31 cellular contexts compared by ENCODE assay signal in the genomic region with DNA sequence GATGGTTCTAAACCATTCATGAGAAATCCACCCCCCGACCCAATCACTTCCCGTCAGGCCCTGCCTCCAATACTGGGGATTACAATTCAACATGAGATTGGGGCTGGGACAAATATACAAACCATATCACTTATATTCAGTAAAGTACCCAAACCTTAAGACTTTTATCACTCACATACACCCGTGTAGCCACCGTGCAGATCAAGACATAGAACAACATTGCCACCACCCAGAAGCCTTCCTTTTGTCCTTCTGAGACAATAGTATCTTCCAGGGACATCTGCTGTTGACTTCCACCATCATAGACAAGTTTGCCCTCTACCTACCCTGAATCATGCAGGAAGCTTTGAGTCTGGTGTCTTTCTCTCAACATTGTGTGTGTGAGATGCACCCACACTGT. TPM values are rescaled to one million over a fixed set of nuclear protein-coding genes. Genes with fewer than 3 reads are reported as not detected.
"Had no signal": no experiment of that assay in that cellular context is flagged by ENCODE, and none has a peak within 500 bp of the region (broad histone marks: within the 10 kb centered on the region; RNA-seq: fewer than 3 reads in every experiment).

No MANE protein-coding gene starts in this region.

- FAIRE-seq: colon had no signal

- H3K4me1 ChIP-seq: gastrocnemius medialis, left lung, right atrium auricular region, testis had no signal

- DNase-seq: dorsolateral prefrontal cortex; effector CD4-positive, alpha-beta T cell; foreskin fibroblast; gastrocnemius medialis; head of caudate nucleus; left cardiac atrium; left lung; mesenchymal stem cell; mucosa of descending colon; naive B cell; nucleus accumbens; stimulated activated CD4-positive, alpha-beta T cell treated with anti-CD3 and anti-CD28 coated beads, Interleukin-2, amount 100 ng/mL, for 24 hours; stimulated activated CD4-positive, alpha-beta T cell treated with anti-CD3 and anti-CD28 coated beads, Interleukin-4, amount 100 ng/mL, for 24 hours; stimulated activated naive CD8-positive, alpha-beta T cell treated with anti-CD3 and anti-CD28 coated beads, Interleukin-15, Interleukin-2, amounts not matched to agents 100 U/mL and 50 U/mL, for 24 hours; substantia nigra; testis had no signal

- H3K27ac Mint-ChIP-seq: mesothelial cell of epicardium; naive B cell; nephron; stimulated activated memory B cell treated with anti-CD40 and anti-IgM and Interleukin-4, amounts not matched to agents 10 μg/mL and 1 μg/mL and 100 μg/mL, for 72 hours; type B pancreatic cell had no signal

- H3K4me2 ChIP-seq: hepatocyte, smooth muscle cell had no signal

- H3K79me2 ChIP-seq: hepatocyte had no signal

- H3K4me3 Mint-ChIP-seq: mesothelial cell of epicardium; naive B cell; nephron; stimulated activated memory B cell treated with anti-CD40 and anti-IgM and Interleukin-4, amounts not matched to agents 10 μg/mL and 1 μg/mL and 100 μg/mL, for 72 hours; type B pancreatic cell had no signal

- H3K36me3 Mint-ChIP-seq: mesothelial cell of epicardium; naive B cell; stimulated activated memory B cell treated with anti-CD40 and anti-IgM and Interleukin-4, amounts not matched to agents 10 μg/mL and 1 μg/mL and 100 μg/mL, for 72 hours; type B pancreatic cell had no signal

- ATAC-seq: esophagus mucosa; gastrocnemius medialis; left cardiac atrium; left lung; mucosa of descending colon; sciatic nerve; stimulated activated memory B cell treated with anti-CD40 and anti-IgM and Interleukin-4, amounts not matched to agents 10 μg/mL and 1 μg/mL and 100 μg/mL, for 72 hours; stimulated activated naive CD8-positive, alpha-beta T cell treated with anti-CD3 and anti-CD28 coated beads, Interleukin-15, Interleukin-2, amounts not matched to agents 100 U/mL and 50 U/mL, for 24 hours had no signal

- H3K27ac ChIP-seq: dorsolateral prefrontal cortex, epithelial cell of prostate, gastrocnemius medialis, hepatocyte, left lung, prostate gland, right atrium auricular region, testis, tibial artery had no signal

- H3K4me3 ChIP-seq: dorsolateral prefrontal cortex, gastrocnemius medialis, hepatocyte, left lung, mucosa of descending colon, prostate gland, right atrium auricular region, smooth muscle cell, testis, tibial artery had no signal

- H3K27me3 ChIP-seq: gastrocnemius medialis, hepatocyte, right atrium auricular region, testis had no signal

- H3K9me3 ChIP-seq: gastrocnemius medialis, left lung, mucosa of descending colon, prostate gland, right atrium auricular region, testis, tibial artery had no signal

- H3K36me3 ChIP-seq: gastrocnemius medialis, left lung, prostate gland, right atrium auricular region, tibial artery had no signal

- H2AFZ ChIP-seq: hepatocyte had no signal

- H3K9me3 Mint-ChIP-seq: mesothelial cell of epicardium; naive B cell; nephron; stimulated activated memory B cell treated with anti-CD40 and anti-IgM and Interleukin-4, amounts not matched to agents 10 μg/mL and 1 μg/mL and 100 μg/mL, for 72 hours; type B pancreatic cell had no signal

RNA-seq across cellular contexts. Expression of a gene that starts 37.5 kb away (rescaled TPM):
- total RNA-seq: glomerular endothelial cell, lung microvascular endothelial cell had no signal
- polyA plus RNA-seq: smooth muscle cell had no signal
